Comparison of ENCODE assay signal across 7 cellular contexts in the genomic region with DNA sequence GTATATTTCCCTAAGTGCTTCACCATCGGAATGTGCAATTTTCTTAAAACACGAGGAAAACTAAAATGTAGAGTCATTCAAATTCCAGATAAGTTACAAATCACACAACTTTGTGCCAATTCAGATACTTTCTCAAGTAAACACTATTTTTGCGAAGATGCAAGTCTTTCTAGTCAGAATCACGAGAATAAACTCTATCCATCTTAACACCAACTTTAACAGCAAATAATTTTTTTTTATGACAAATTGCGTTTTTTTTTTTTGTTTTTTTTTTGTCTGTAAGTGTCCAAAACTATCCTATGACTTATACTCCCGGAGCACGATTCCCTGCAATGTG. TPM values are rescaled to one million over a fixed set of nuclear protein-coding genes. Genes with fewer than 3 reads are reported as not detected.
DNase-seq lines count a peak whose midpoint lies in the region; ATAC-seq, FAIRE-seq and TF ChIP-seq lines count a peak whose summit lies in the region.

No MANE protein-coding gene starts in this region.

- H3K4me3 Mint-ChIP-seq in activated naive CD8-positive, alpha-beta T cell = peak overlapping the region; percentile 92

- BruUV-seq in HCT116 (replicated peaks; lab: Mats Ljungman, UMichigan) = TSS peak; percentile 72

- no peaks in the 10 kb centered on the region for H3K36me3 ChIP-seq in HCT116 (ENCODE audit: control insufficient read depth in 1 of 2, insufficient read depth in 2 of 2, low read length in 2 of 2)
- no peaks in the 10 kb centered on the region for H3K36me3 ChIP-seq in iPS-20b (ENCODE audit: insufficient read depth, low read depth, low read length)

- no peak for TF ChIP-seq POLR2A in HCT116 (IDR thresholded peaks at IDR 0.05; ENCODE audit: borderline replicate concordance, extremely low read depth, insufficient read depth, insufficient read length)

- H3K27ac Mint-ChIP-seq in activated naive CD8-positive, alpha-beta T cell = peak overlapping the region; percentile 88

- H3K9me3 Mint-ChIP-seq in activated naive CD8-positive, alpha-beta T cell (ENCODE audit: low read depth) = no peaks in the 10 kb centered on the region

- DNase-seq in HCT116 (ENCODE audit: low read depth, low spot score) (no peak), stromal cell of bone marrow (ENCODE audit: low read depth) (peak; percentile 50), RCC 7860 (ENCODE audit: low spot score) (no peak), retina (no peak)

- H3K4me3 ChIP-seq in HCT116 (replicated peaks in 1 of 2; ENCODE audit: low read depth in 1 of 2, low read length in 2 of 2) = peak overlapping the region; percentile 74 to 76
- H3K4me3 ChIP-seq in iPS-20b (ENCODE audit: low read length) = peak overlapping the region; percentile 91

- CTCF ChIA-PET in HCT116 (lab: Charles Lee) = no interaction called here

- H3K27me3 Mint-ChIP-seq in activated naive CD8-positive, alpha-beta T cell = no peaks in the 10 kb centered on the region

- H3K79me2 ChIP-seq in HCT116 (ENCODE audit: insufficient read depth, low read length) = peaks cover 63% of the 10 kb centered on the region

- no peaks in the 10 kb centered on the region for H4K20me1 ChIP-seq in HCT116 (ENCODE audit: insufficient read depth)

- intact Hi-C loops in HCT116 (cut with micrococcal nuclease) = no loop called here

- no peak overlapping the region for H2AFZ ChIP-seq in HCT116 (ENCODE audit: low read depth, low read length, poor library complexity, severe bottlenecking)

- TF ChIP-seq CTCF in HCT116 (IDR thresholded peaks at IDR 0.05 in 2 of 3, conservative IDR thresholded peaks at IDR 0.05 in 1 of 3; ENCODE audit: borderline replicate concordance in 1 of 3, insufficient read depth in 1 of 3, low read depth in 2 of 3, low read length in 2 of 3) = no peak

- POLR2A ChIA-PET in HCT116 (lab: Charles Lee) = no interaction called here

- H3K27ac ChIP-seq in HCT116 (ENCODE audit: low read depth, low read length) = peak overlapping the region; percentile 87
- H3K27ac ChIP-seq in iPS-20b (ENCODE audit: low read length) = peak overlapping the region; percentile 86

- FAIRE-seq in RCC 7860 (lab: Jason Lieb, UNC) = no peak

- H3K9ac ChIP-seq in HCT116 (ENCODE audit: low read length) = peak overlapping the region; percentile 87
- peak overlapping the region; percentile 91 for H3K9ac ChIP-seq in iPS-20b (ENCODE audit: low read depth, low read length)

- H3K4me1 ChIP-seq in HCT116 (ENCODE audit: control insufficient read depth in 1 of 2, insufficient read depth in 2 of 2, low read length in 2 of 2) = peaks cover 24 to 43% of the 10 kb centered on the region in 2 experiments
- peaks cover 22% of the 10 kb centered on the region for H3K4me1 ChIP-seq in iPS-20b (ENCODE audit: insufficient read depth, low read length)

- no peak for TF ChIP-seq RAD21 in HCT116 (IDR thresholded peaks at IDR 0.05; ENCODE audit: low read depth)

- RAD21 ChIA-PET in HCT116 (lab: Charles Lee; ENCODE audit: low non-redundant PET in 1 of 2, low total read pairs in 2 of 2, uncharacterized antibody in 2 of 2, unreplicated experiment in 2 of 2) = interaction anchor here in 1 of 2 experiments (0.7 kb wide), 1 partner anchor 117 kb away, joined by 4 read pairs; no protein-coding TSS in a partner anchor

- no peak for ATAC-seq in HCT116
- no peak for ATAC-seq in HG02938 (IDR thresholded peaks at IDR 0.05; ENCODE audit: unreplicated experiment)

- no peaks in the 10 kb centered on the region for H3K36me3 Mint-ChIP-seq in activated naive CD8-positive, alpha-beta T cell

- peaks cover 54% of the 10 kb centered on the region for H3K4me1 Mint-ChIP-seq in activated naive CD8-positive, alpha-beta T cell (ENCODE audit: low read depth)

- no peaks in the 10 kb centered on the region for H3K9me3 ChIP-seq in HCT116 (ENCODE audit: control insufficient read depth in 1 of 2, insufficient read depth in 1 of 2, low read depth in 1 of 2, low read length in 2 of 2)
- H3K9me3 ChIP-seq in iPS-20b (ENCODE audit: insufficient read depth, low read depth, low read length) = no peaks in the 10 kb centered on the region

- H3K27me3 ChIP-seq in HCT116 (ENCODE audit: insufficient read depth, low read length) = no peaks in the 10 kb centered on the region
- no peaks in the 10 kb centered on the region for H3K27me3 ChIP-seq in iPS-20b (ENCODE audit: insufficient read depth, low read length)

- peak overlapping the region; percentile 65 for H3K4me2 ChIP-seq in HCT116 (ENCODE audit: low read length)

- no peaks in the 10 kb centered on the region for H3K9me2 ChIP-seq in HCT116 (ENCODE audit: insufficient read depth)

TF ChIP-seq in HCT116, 20 proteins besides CTCF, POLR2A, EP300 and RAD21:
- TF ChIP-seq EZH2 (IDR thresholded peaks at IDR 0.05) (no peak), POLR2AphosphoS5 (IDR thresholded peaks at IDR 0.05; ENCODE audit: low read depth, low read length) (no peak), SRF (IDR thresholded peaks at IDR 0.05; ENCODE audit: low read depth) (no peak), FOSL1 (IDR thresholded peaks at IDR 0.05; ENCODE audit: low read depth) (no peak), ZNF274 (IDR thresholded peaks at IDR 0.05; ENCODE audit: low read depth, low read length) (no peak), SP1 (IDR thresholded peaks at IDR 0.05; ENCODE audit: low read depth) (no peak), YY1 (IDR thresholded peaks at IDR 0.05; ENCODE audit: extremely low read depth, insufficient replicate concordance, low read depth, low read length) (no peak), CBX3 (IDR thresholded peaks at IDR 0.05; ENCODE audit: low read depth) (no peak), ELF1 (IDR thresholded peaks at IDR 0.05; ENCODE audit: borderline replicate concordance, low read depth) (no peak), EZH2phosphoT487 (IDR thresholded peaks at IDR 0.05; ENCODE audit: borderline replicate concordance) (no peak), SIN3A (IDR thresholded peaks at IDR 0.05; ENCODE audit: low read depth) (no peak), ZFX (IDR thresholded peaks at IDR 0.05) (no peak), JUND (IDR thresholded peaks at IDR 0.05) (no peak), EGR1 (IDR thresholded peaks at IDR 0.05; ENCODE audit: low read depth) (no peak), CEBPB (IDR thresholded peaks at IDR 0.05; ENCODE audit: low read depth) (no peak)
- TF ChIP-seq, protein P1, sequence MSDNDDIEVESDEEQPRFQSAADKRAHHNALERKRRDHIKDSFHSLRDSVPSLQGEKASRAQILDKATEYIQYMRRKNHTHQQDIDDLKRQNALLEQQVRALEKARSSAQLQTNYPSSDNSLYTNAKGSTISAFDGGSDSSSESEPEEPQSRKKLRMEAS (IDR thresholded peaks at IDR 0.05) = no peak
- TF ChIP-seq, protein P2, sequence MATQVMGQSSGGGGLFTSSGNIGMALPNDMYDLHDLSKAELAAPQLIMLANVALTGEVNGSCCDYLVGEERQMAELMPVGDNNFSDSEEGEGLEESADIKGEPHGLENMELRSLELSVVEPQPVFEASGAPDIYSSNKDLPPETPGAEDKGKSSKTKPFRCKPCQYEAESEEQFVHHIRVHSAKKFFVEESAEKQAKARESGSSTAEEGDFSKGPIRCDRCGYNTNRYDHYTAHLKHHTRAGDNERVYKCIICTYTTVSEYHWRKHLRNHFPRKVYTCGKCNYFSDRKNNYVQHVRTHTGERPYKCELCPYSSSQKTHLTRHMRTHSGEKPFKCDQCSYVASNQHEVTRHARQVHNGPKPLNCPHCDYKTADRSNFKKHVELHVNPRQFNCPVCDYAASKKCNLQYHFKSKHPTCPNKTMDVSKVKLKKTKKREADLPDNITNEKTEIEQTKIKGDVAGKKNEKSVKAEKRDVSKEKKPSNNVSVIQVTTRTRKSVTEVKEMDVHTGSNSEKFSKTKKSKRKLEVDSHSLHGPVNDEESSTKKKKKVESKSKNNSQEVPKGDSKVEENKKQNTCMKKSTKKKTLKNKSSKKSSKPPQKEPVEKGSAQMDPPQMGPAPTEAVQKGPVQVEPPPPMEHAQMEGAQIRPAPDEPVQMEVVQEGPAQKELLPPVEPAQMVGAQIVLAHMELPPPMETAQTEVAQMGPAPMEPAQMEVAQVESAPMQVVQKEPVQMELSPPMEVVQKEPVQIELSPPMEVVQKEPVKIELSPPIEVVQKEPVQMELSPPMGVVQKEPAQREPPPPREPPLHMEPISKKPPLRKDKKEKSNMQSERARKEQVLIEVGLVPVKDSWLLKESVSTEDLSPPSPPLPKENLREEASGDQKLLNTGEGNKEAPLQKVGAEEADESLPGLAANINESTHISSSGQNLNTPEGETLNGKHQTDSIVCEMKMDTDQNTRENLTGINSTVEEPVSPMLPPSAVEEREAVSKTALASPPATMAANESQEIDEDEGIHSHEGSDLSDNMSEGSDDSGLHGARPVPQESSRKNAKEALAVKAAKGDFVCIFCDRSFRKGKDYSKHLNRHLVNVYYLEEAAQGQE (IDR thresholded peaks at IDR 0.05; ENCODE audit: low read depth) = no peak
- TF ChIP-seq, protein P3, sequence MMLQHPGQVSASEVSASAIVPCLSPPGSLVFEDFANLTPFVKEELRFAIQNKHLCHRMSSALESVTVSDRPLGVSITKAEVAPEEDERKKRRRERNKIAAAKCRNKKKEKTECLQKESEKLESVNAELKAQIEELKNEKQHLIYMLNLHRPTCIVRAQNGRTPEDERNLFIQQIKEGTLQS (IDR thresholded peaks at IDR 0.05) = no peak
- TF ChIP-seq, protein P4, sequence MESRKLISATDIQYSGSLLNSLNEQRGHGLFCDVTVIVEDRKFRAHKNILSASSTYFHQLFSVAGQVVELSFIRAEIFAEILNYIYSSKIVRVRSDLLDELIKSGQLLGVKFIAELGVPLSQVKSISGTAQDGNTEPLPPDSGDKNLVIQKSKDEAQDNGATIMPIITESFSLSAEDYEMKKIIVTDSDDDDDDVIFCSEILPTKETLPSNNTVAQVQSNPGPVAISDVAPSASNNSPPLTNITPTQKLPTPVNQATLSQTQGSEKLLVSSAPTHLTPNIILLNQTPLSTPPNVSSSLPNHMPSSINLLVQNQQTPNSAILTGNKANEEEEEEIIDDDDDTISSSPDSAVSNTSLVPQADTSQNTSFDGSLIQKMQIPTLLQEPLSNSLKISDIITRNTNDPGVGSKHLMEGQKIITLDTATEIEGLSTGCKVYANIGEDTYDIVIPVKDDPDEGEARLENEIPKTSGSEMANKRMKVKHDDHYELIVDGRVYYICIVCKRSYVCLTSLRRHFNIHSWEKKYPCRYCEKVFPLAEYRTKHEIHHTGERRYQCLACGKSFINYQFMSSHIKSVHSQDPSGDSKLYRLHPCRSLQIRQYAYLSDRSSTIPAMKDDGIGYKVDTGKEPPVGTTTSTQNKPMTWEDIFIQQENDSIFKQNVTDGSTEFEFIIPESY (IDR thresholded peaks at IDR 0.05; ENCODE audit: extremely low read depth, insufficient replicate concordance, low read length) = no peak

RNA-seq across cellular contexts. Expression of a gene that starts 1.3 kb away (rescaled TPM):
- 29.4 TPM for total RNA-seq in HCT116 (2021; ENCODE audit: unreplicated experiment)
- 7.4 and 10.9 TPM in 2 replicates for polyA plus RNA-seq in HCT116 (2012)
